8 cellular contexts compared by ENCODE assay signal in genomic region chr1:166489670-166490436, GRCh38.
DNase-seq lines count a peak whose midpoint lies in the region; ATAC-seq and TF ChIP-seq lines count a peak whose summit lies in the region.

No MANE protein-coding gene starts in this region.

- no peak overlapping the region for H3K27ac ChIP-seq in brain microvascular endothelial cell

- peak; percentile 80 for ATAC-seq in HG02938 (IDR thresholded peaks at IDR 0.05; ENCODE audit: unreplicated experiment)

- POLR2A ChIA-PET in activated CD4-positive, alpha-beta memory T cell treated with anti-CD3 and anti-CD28 coated beads for 36 hours (lab: Charles Lee) = interaction anchor here (0.6 to 1.1 kb wide), 2 partner anchors 349 to 1439 kb away, joined by 3 to 4 read pairs; partner anchors contain the start of gene POGK

- H3K27me3 Mint-ChIP-seq in activated CD4-positive, alpha-beta memory T cell treated with anti-CD3 and anti-CD28 coated beads for 36 hours = peaks cover 1% of the 10 kb centered on the region

- in situ Hi-C loops in brain microvascular endothelial cell (cut with HindIII; ENCODE audit: low pct_ligation_motif_present, low sequenced_read_pairs) = no loop called here

- DNase-seq in activated gamma-delta T cell treated with Interleukin-2 at 50 U/mL for 16 hours = peak; percentile 33
- DNase-seq in activated gamma-delta T cell (lab: John Stamatoyannopoulos, UW) = no peak
- DNase-seq in NCI-H460 (ENCODE audit: extremely low read depth, low read depth) = peak; percentile 60
- DNase-seq in activated CD4-positive, alpha-beta memory T cell treated with anti-CD3 and anti-CD28 coated beads for 36 hours = peak; percentile 58
- peak; percentile 27 for DNase-seq in globus pallidus (ENCODE audit: low spot score)
- DNase-seq in stimulated activated CD4-positive, alpha-beta T cell treated with anti-CD3 and anti-CD28 coated beads, Interleukin-4, amount 100 ng/mL, for 4 hours = peak; percentile 24 to 62
- no peak for DNase-seq in brain microvascular endothelial cell

- no peak overlapping the region for H3K27ac Mint-ChIP-seq in activated CD4-positive, alpha-beta memory T cell treated with anti-CD3 and anti-CD28 coated beads for 36 hours

- no peaks in the 10 kb centered on the region for H3K36me3 ChIP-seq in brain microvascular endothelial cell (replicated peaks)

- H3K4me3 ChIP-seq in brain microvascular endothelial cell (ENCODE audit: low read depth, low read length) = no peak overlapping the region

- TF ChIP-seq CTCF in brain microvascular endothelial cell (IDR thresholded peaks at IDR 0.05; ENCODE audit: low read depth, low read length, missing control alignments) = no peak

- peaks cover 8% of the 10 kb centered on the region for H3K4me1 Mint-ChIP-seq in activated CD4-positive, alpha-beta memory T cell treated with anti-CD3 and anti-CD28 coated beads for 36 hours (ENCODE audit: low read depth)

- intact Hi-C loops in activated CD4-positive, alpha-beta memory T cell treated with anti-CD3 and anti-CD28 coated beads for 36 hours (cut with micrococcal nuclease) = loop anchor here (1.0 to 10.0 kb wide), 5 partner anchors 323 to 895 kb away; partner anchors contain the start of genes FAM78B, POGK, TADA1 and TMCO1

- H3K9me3 Mint-ChIP-seq in activated CD4-positive, alpha-beta memory T cell treated with anti-CD3 and anti-CD28 coated beads for 36 hours = peaks cover 4% of the 10 kb centered on the region

- peaks cover 1% of the 10 kb centered on the region for H3K36me3 Mint-ChIP-seq in activated CD4-positive, alpha-beta memory T cell treated with anti-CD3 and anti-CD28 coated beads for 36 hours

- H3K4me3 Mint-ChIP-seq in activated CD4-positive, alpha-beta memory T cell treated with anti-CD3 and anti-CD28 coated beads for 36 hours = no peak overlapping the region

- CTCF ChIA-PET in activated CD4-positive, alpha-beta memory T cell treated with anti-CD3 and anti-CD28 coated beads for 36 hours (lab: Charles Lee) = interaction anchor here (1.0 to 5.5 kb wide), 4 partner anchors 10 to 792 kb away, joined by 3 to 41 read pairs (median 4); no protein-coding TSS in a partner anchor

- H3K27me3 ChIP-seq in brain microvascular endothelial cell (replicated peaks) = no peaks in the 10 kb centered on the region

Comparison
In these comparisons a context has a peak if more than half of its experiments do, and no peak if none do; other contexts are left out.
1. DNase-seq: peak in activated gamma-delta T cell treated with Interleukin-2 at 50 U/mL for 16 hours (single experiment), NCI-H460 (single experiment), activated CD4-positive, alpha-beta memory T cell treated with anti-CD3 and anti-CD28 coated beads for 36 hours (single experiment), globus pallidus (single experiment) and stimulated activated CD4-positive, alpha-beta T cell treated with anti-CD3 and anti-CD28 coated beads, Interleukin-4, amount 100 ng/mL, for 4 hours (2 of 2); none in activated gamma-delta T cell (single experiment) and brain microvascular endothelial cell (single experiment).